Comparison of ENCODE assay signal across 9 cellular contexts in genomic region chr12:89960607-89961394, GRCh38.
A peak's percentile ranks its signal among the peaks of the same experiment; 100 is the strongest.
DNase-seq lines count a peak whose midpoint lies in the region; ATAC-seq, FAIRE-seq and TF ChIP-seq lines count a peak whose summit lies in the region.
"Had no signal": no experiment of that assay in that cellular context is flagged by ENCODE, and none has a peak within 500 bp of the region (broad histone marks: within the 10 kb centered on the region; RNA-seq: fewer than 3 reads in every experiment).

No MANE protein-coding gene starts in this region.

- H3K36me3 ChIP-seq in small intestine (ENCODE audit: control insufficient read depth in 2 of 2, insufficient read depth in 2 of 2, low read length in 2 of 2) (no peaks in the 10 kb centered on the region), esophagus squamous epithelium (no peaks in the 10 kb centered on the region), upper lobe of right lung (no peaks in the 10 kb centered on the region)

- peaks cover 10% of the 10 kb centered on the region for H3K27me3 Mint-ChIP-seq in activated CD4-positive, alpha-beta T cell treated with anti-CD3 and anti-CD28 coated beads, Interleukin-2, amount 10 ng/mL, durations not matched to agents 24 days and 14 days
- no peaks in the 10 kb centered on the region for H3K27me3 Mint-ChIP-seq in activated CD4-positive, alpha-beta T cell treated with anti-CD3 and anti-CD28 coated beads, Interleukin-2, amount 10 ng/mL, durations not matched to agents 7 days and 5 days
- peaks cover 2% of the 10 kb centered on the region for H3K27me3 Mint-ChIP-seq in progenitor cell of endocrine pancreas

- H3K27ac ChIP-seq in small intestine (ENCODE audit: low read depth in 1 of 2, low read length in 1 of 2) (peak overlapping the region in 1 of 2 donors; percentile 55), esophagus squamous epithelium (no peak overlapping the region), upper lobe of right lung (no peak overlapping the region)
- H3K27ac ChIP-seq: VCaP had no signal

- H3K4me3 ChIP-seq in small intestine (ENCODE audit: low read depth in 1 of 2, low read length in 2 of 2), result no peak overlapping the region
- no peak overlapping the region for H3K4me3 ChIP-seq in esophagus squamous epithelium
- no peak overlapping the region for H3K4me3 ChIP-seq in upper lobe of right lung

- H3K27me3 ChIP-seq in small intestine (ENCODE audit: control insufficient read depth in 2 of 2, insufficient read depth in 2 of 2, low read length in 2 of 2) (no peaks in the 10 kb centered on the region), esophagus squamous epithelium (no peaks in the 10 kb centered on the region), upper lobe of right lung (no peaks in the 10 kb centered on the region)

- TF ChIP-seq POLR2A in esophagus squamous epithelium (IDR thresholded peaks at IDR 0.05), result no peak

- DNase-seq in activated CD4-positive, alpha-beta T cell treated with anti-CD3 and anti-CD28 coated beads, Interleukin-2, amount 10 ng/mL, durations not matched to agents 24 days and 14 days, result no peak
- DNase-seq in activated CD4-positive, alpha-beta T cell treated with anti-CD3 and anti-CD28 coated beads, Interleukin-2, amount 10 ng/mL, durations not matched to agents 7 days and 5 days, result no peak
- DNase-seq in RPMI7951 (ENCODE audit: low read depth), result peak; percentile 61
- DNase-seq in small intestine, result peak; percentile 98
- DNase-seq in progenitor cell of endocrine pancreas (ENCODE audit: low spot score, unreplicated experiment), result no peak
- no peak for DNase-seq in esophagus squamous epithelium (lab: John Stamatoyannopoulos, UW)
- no peak for DNase-seq in upper lobe of right lung

- POLR2A ChIA-PET in activated CD4-positive, alpha-beta T cell treated with anti-CD3 and anti-CD28 coated beads, Interleukin-2, amount 10 ng/mL, durations not matched to agents 7 days and 5 days (lab: Charles Lee), result no interaction called here

- H3K36me3 Mint-ChIP-seq in activated CD4-positive, alpha-beta T cell treated with anti-CD3 and anti-CD28 coated beads, Interleukin-2, amount 10 ng/mL, durations not matched to agents 24 days and 14 days (ENCODE audit: low read depth), result no peaks in the 10 kb centered on the region
- H3K36me3 Mint-ChIP-seq in activated CD4-positive, alpha-beta T cell treated with anti-CD3 and anti-CD28 coated beads, Interleukin-2, amount 10 ng/mL, durations not matched to agents 7 days and 5 days (ENCODE audit: low read depth), result no peaks in the 10 kb centered on the region
- no peaks in the 10 kb centered on the region for H3K36me3 Mint-ChIP-seq in progenitor cell of endocrine pancreas (ENCODE audit: insufficient read depth)

- H3K9me3 ChIP-seq in small intestine (ENCODE audit: control insufficient read depth, low read depth) (no peaks in the 10 kb centered on the region), esophagus squamous epithelium (no peaks in the 10 kb centered on the region), upper lobe of right lung (no peaks in the 10 kb centered on the region)

- WGBS in small intestine, 3 donors, result 6 to 52% (median 26%) methylated on average over 2 of the region's 2 CpGs
- WGBS in esophagus squamous epithelium, 2 donors, result 36 to 44% methylated on average over 2 of the region's 2 CpGs

- TF ChIP-seq CTCF in progenitor cell of endocrine pancreas (IDR thresholded peaks at IDR 0.05; ENCODE audit: unreplicated experiment) (no peak), esophagus squamous epithelium (IDR thresholded peaks at IDR 0.05) (no peak), upper lobe of right lung (IDR thresholded peaks at IDR 0.05) (no peak)

- peaks cover 4% of the 10 kb centered on the region for H3K9me3 Mint-ChIP-seq in activated CD4-positive, alpha-beta T cell treated with anti-CD3 and anti-CD28 coated beads, Interleukin-2, amount 10 ng/mL, durations not matched to agents 24 days and 14 days
- no peaks in the 10 kb centered on the region for H3K9me3 Mint-ChIP-seq in activated CD4-positive, alpha-beta T cell treated with anti-CD3 and anti-CD28 coated beads, Interleukin-2, amount 10 ng/mL, durations not matched to agents 7 days and 5 days
- H3K9me3 Mint-ChIP-seq in progenitor cell of endocrine pancreas (ENCODE audit: low read depth), result peaks cover 3% of the 10 kb centered on the region

- peak; percentile 27 for ATAC-seq in HG02763 (IDR thresholded peaks at IDR 0.05; ENCODE audit: unreplicated experiment)
- no peak for ATAC-seq in upper lobe of right lung

- H3K4me1 Mint-ChIP-seq in activated CD4-positive, alpha-beta T cell treated with anti-CD3 and anti-CD28 coated beads, Interleukin-2, amount 10 ng/mL, durations not matched to agents 24 days and 14 days, result peaks cover 12% of the 10 kb centered on the region
- no peaks in the 10 kb centered on the region for H3K4me1 Mint-ChIP-seq in activated CD4-positive, alpha-beta T cell treated with anti-CD3 and anti-CD28 coated beads, Interleukin-2, amount 10 ng/mL, durations not matched to agents 7 days and 5 days
- no peaks in the 10 kb centered on the region for H3K4me1 Mint-ChIP-seq in progenitor cell of endocrine pancreas (ENCODE audit: low read depth)

- no peak for FAIRE-seq in small intestine (lab: Jason Lieb, UNC)

- H3K4me1 ChIP-seq in small intestine (ENCODE audit: control insufficient read depth in 2 of 2, insufficient read depth in 1 of 2, low read depth in 1 of 2, low read length in 1 of 2), result peaks cover 0 to 7% of the 10 kb centered on the region in 2 donors
- peaks cover 0 to 19% (median 0%) of the 10 kb centered on the region in 3 donors for H3K4me1 ChIP-seq in esophagus squamous epithelium
- no peaks in the 10 kb centered on the region for H3K4me1 ChIP-seq in upper lobe of right lung

- CTCF ChIA-PET in activated CD4-positive, alpha-beta T cell treated with anti-CD3 and anti-CD28 coated beads, Interleukin-2, amount 10 ng/mL, durations not matched to agents 7 days and 5 days (lab: Charles Lee), result no interaction called here

- no peak overlapping the region for H3K4me3 Mint-ChIP-seq in activated CD4-positive, alpha-beta T cell treated with anti-CD3 and anti-CD28 coated beads, Interleukin-2, amount 10 ng/mL, durations not matched to agents 24 days and 14 days
- no peak overlapping the region for H3K4me3 Mint-ChIP-seq in activated CD4-positive, alpha-beta T cell treated with anti-CD3 and anti-CD28 coated beads, Interleukin-2, amount 10 ng/mL, durations not matched to agents 7 days and 5 days
- no peak overlapping the region for H3K4me3 Mint-ChIP-seq in progenitor cell of endocrine pancreas (ENCODE audit: low read depth)

- intact Hi-C loops in activated CD4-positive, alpha-beta T cell treated with anti-CD3 and anti-CD28 coated beads, Interleukin-2, amount 10 ng/mL, durations not matched to agents 24 days and 14 days (cut with micrococcal nuclease), result loop anchor here (1.0 to 10.0 kb wide), 7 partner anchors 10 to 254 kb away; partner anchors contain the start of gene ATP2B1
- intact Hi-C loops in esophagus squamous epithelium (cut with DNase I), result no loop called here
- intact Hi-C loops in upper lobe of right lung (cut with DNase I), result no loop called here

- peak overlapping the region; percentile 32 for H3K27ac Mint-ChIP-seq in activated CD4-positive, alpha-beta T cell treated with anti-CD3 and anti-CD28 coated beads, Interleukin-2, amount 10 ng/mL, durations not matched to agents 24 days and 14 days
- H3K27ac Mint-ChIP-seq in activated CD4-positive, alpha-beta T cell treated with anti-CD3 and anti-CD28 coated beads, Interleukin-2, amount 10 ng/mL, durations not matched to agents 7 days and 5 days, result no peak overlapping the region
- no peak overlapping the region for H3K27ac Mint-ChIP-seq in progenitor cell of endocrine pancreas

Comparison
In these comparisons a context has a peak if more than half of its experiments do, and no peak if none do; other contexts are left out.
1. DNase-seq: peak in RPMI7951 (single experiment) and small intestine (single experiment); none in activated CD4-positive, alpha-beta T cell treated with anti-CD3 and anti-CD28 coated beads, Interleukin-2, amount 10 ng/mL, durations not matched to agents 24 days and 14 days (single experiment), activated CD4-positive, alpha-beta T cell treated with anti-CD3 and anti-CD28 coated beads, Interleukin-2, amount 10 ng/mL, durations not matched to agents 7 days and 5 days (single experiment), progenitor cell of endocrine pancreas (single experiment), esophagus squamous epithelium (single experiment) and upper lobe of right lung (single experiment).